In genomic region chr5:180173875-180174586, GRCh38 we compare ENCODE assay signal across 1 cellular context.
TF ChIP-seq lines count a peak whose summit lies in the region.

No MANE protein-coding gene starts in this region.

TF ChIP-seq in HepG2, 621 proteins besides CTCF, POLR2A, EP300 and RAD21:
- no peak for TF ChIP-seq SNAPC2 (CRISPR knock-in tag; IDR thresholded peaks at IDR 0.05)
- TF ChIP-seq, protein P1, sequence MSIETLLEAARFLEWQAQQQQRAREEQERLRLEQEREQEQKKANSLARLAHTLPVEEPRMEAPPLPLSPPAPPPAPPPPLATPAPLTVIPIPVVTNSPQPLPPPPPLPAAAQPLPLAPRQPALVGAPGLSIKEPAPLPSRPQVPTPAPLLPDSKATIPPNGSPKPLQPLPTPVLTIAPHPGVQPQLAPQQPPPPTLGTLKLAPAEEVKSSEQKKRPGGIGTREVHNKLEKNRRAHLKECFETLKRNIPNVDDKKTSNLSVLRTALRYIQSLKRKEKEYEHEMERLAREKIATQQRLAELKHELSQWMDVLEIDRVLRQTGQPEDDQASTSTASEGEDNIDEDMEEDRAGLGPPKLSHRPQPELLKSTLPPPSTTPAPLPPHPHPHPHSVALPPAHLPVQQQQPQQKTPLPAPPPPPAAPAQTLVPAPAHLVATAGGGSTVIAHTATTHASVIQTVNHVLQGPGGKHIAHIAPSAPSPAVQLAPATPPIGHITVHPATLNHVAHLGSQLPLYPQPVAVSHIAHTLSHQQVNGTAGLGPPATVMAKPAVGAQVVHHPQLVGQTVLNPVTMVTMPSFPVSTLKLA (IDR thresholded peaks at IDR 0.05) = peak; percentile 56
TF ChIP-seq in HepG2: peak in this region for 1.
